ENCODE assay signal across 1 cellular context in the genomic region with DNA sequence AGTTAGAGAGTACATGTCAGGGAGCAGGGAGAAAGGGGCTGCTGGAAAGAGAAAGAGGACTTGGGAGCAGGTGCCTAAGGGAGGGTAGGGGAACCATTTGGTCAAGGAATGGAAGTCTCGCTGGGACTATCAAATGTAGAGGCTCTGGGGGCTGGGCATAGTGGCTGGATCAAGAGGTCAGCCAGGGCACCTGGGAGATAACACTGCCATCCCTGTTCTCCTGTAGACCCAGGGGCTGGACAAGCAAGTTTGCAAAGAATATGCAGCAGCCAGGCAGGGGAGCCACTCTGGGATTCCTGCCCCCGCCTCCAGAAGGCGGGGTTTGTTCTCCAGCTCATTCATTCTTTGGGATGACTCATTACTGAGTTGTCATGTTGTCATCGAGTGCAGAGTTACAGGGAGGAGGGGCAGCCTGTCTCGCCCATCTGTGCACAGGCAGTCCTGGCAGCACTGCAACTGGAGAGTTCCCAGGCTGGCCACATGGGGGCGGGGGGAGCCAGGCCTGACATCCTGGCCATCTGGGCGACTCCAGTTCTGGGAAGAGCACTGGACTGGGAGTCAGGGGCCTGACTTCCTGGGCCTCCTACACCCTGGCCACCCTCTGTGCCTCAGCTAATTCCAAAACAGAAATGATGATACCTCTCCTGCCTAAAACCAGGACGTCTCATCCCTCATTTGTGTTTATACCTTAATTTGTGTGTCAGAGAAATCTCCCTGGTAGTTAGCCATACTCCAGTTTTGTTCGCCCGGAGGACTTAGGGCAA.
A peak's percentile ranks its signal among the peaks of the same experiment; 100 is the strongest.
TF ChIP-seq lines count a peak whose summit lies in the region.

No MANE protein-coding gene starts in this region.

TF ChIP-seq in K562, 482 proteins besides CTCF, POLR2A, EP300 and RAD21 (continued from another document and continues in another):
- no peak for TF ChIP-seq ZKSCAN3 (CRISPR knock-in tag; IDR thresholded peaks at IDR 0.05)
- TF ChIP-seq, protein P1, sequence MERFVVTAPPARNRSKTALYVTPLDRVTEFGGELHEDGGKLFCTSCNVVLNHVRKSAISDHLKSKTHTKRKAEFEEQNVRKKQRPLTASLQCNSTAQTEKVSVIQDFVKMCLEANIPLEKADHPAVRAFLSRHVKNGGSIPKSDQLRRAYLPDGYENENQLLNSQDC (CRISPR knock-in tag; IDR thresholded peaks at IDR 0.05) = no peak
- TF ChIP-seq HDAC6 (IDR thresholded peaks at IDR 0.05; ENCODE audit: low read depth, low read length) = no peak
- no peak for TF ChIP-seq TSHZ1 (CRISPR knock-in tag; IDR thresholded peaks at IDR 0.05)
- peak; percentile 86 for TF ChIP-seq SMAD4 (CRISPR knock-in tag; conservative IDR thresholded peaks at IDR 0.05)
- peak; percentile 77 for TF ChIP-seq CREB1 (IDR thresholded peaks at IDR 0.05)
- TF ChIP-seq CREB1 (CRISPR knock-in tag; IDR thresholded peaks at IDR 0.05) = peak; percentile 76; the same call in 1 of the 2 replicates
- TF ChIP-seq JUND (IDR thresholded peaks at IDR 0.05; ENCODE audit: borderline replicate concordance, low read depth, low read length) = peak; percentile 100
- TF ChIP-seq JUND (tag; IDR thresholded peaks at IDR 0.05; ENCODE audit: borderline replicate concordance, low read depth, low read length) = peak; percentile 99
- TF ChIP-seq, protein P2, sequence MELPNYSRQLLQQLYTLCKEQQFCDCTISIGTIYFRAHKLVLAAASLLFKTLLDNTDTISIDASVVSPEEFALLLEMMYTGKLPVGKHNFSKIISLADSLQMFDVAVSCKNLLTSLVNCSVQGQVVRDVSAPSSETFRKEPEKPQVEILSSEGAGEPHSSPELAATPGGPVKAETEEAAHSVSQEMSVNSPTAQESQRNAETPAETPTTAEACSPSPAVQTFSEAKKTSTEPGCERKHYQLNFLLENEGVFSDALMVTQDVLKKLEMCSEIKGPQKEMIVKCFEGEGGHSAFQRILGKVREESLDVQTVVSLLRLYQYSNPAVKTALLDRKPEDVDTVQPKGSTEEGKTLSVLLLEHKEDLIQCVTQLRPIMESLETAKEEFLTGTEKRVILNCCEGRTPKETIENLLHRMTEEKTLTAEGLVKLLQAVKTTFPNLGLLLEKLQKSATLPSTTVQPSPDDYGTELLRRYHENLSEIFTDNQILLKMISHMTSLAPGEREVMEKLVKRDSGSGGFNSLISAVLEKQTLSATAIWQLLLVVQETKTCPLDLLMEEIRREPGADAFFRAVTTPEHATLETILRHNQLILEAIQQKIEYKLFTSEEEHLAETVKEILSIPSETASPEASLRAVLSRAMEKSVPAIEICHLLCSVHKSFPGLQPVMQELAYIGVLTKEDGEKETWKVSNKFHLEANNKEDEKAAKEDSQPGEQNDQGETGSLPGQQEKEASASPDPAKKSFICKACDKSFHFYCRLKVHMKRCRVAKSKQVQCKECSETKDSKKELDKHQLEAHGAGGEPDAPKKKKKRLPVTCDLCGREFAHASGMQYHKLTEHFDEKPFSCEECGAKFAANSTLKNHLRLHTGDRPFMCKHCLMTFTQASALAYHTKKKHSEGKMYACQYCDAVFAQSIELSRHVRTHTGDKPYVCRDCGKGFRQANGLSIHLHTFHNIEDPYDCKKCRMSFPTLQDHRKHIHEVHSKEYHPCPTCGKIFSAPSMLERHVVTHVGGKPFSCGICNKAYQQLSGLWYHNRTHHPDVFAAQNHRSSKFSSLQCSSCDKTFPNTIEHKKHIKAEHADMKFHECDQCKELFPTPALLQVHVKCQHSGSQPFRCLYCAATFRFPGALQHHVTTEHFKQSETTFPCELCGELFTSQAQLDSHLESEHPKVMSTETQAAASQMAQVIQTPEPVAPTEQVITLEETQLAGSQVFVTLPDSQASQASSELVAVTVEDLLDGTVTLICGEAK (IDR thresholded peaks at IDR 0.05) = no peak
- TF ChIP-seq, protein P2 (CRISPR knock-in tag; IDR thresholded peaks at IDR 0.05) = no peak
- TF ChIP-seq SRSF7 (optimal IDR thresholded peaks at IDR 0.05; ENCODE audit: low read depth, low read length) = no peak
- no peak for TF ChIP-seq ZNF77 (CRISPR knock-in tag; IDR thresholded peaks at IDR 0.05)
- TF ChIP-seq ZNF785 (CRISPR knock-in tag; IDR thresholded peaks at IDR 0.05) = no peak
- TF ChIP-seq, protein P3, sequence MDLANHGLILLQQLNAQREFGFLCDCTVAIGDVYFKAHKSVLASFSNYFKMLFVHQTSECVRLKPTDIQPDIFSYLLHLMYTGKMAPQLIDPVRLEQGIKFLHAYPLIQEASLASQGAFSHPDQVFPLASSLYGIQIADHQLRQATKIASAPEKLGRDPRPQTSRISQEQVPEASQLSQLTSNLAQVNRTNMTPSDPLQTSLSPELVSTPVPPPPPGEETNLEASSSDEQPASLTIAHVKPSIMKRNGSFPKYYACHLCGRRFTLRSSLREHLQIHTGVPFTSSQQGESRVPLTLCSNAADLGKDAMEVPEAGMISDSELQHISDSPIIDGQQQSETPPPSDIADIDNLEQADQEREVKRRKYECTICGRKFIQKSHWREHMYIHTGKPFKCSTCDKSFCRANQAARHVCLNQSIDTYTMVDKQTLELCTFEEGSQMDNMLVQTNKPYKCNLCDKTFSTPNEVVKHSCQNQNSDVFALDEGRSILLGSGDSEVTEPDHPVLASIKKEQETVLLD (IDR thresholded peaks at IDR 0.05) = no peak; the same call in 1 of the 2 replicates
- no peak for TF ChIP-seq PBX2 (CRISPR knock-in tag; IDR thresholded peaks at IDR 0.05; ENCODE audit: low read depth)
- TF ChIP-seq PBX2 (tag; conservative IDR thresholded peaks at IDR 0.05; ENCODE audit: low read depth) = peak; percentile 97
- TF ChIP-seq HCFC1 (IDR thresholded peaks at IDR 0.05; ENCODE audit: low read depth, low read length) = no peak
- no peak for TF ChIP-seq HMG20B (CRISPR knock-in tag; IDR thresholded peaks at IDR 0.05)
- TF ChIP-seq GATAD2A (IDR thresholded peaks at IDR 0.05) = no peak
- TF ChIP-seq ETS2 (tag; IDR thresholded peaks at IDR 0.05; ENCODE audit: borderline replicate concordance, poor library complexity, severe bottlenecking) = no peak
- TF ChIP-seq, protein P4, sequence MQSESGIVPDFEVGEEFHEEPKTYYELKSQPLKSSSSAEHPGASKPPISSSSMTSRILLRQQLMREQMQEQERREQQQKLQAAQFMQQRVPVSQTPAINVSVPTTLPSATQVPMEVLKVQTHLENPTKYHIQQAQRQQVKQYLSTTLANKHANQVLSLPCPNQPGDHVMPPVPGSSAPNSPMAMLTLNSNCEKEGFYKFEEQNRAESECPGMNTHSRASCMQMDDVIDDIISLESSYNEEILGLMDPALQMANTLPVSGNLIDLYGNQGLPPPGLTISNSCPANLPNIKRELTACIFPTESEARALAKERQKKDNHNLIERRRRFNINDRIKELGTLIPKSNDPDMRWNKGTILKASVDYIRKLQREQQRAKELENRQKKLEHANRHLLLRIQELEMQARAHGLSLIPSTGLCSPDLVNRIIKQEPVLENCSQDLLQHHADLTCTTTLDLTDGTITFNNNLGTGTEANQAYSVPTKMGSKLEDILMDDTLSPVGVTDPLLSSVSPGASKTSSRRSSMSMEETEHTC (IDR thresholded peaks at IDR 0.05) = no peak
- peak; percentile 19; the same call in 1 of the 2 replicates for TF ChIP-seq ZNF316 (IDR thresholded peaks at IDR 0.05)
- no peak for TF ChIP-seq PCBP2 (IDR thresholded peaks at IDR 0.05; ENCODE audit: low read depth, low read length, poor library complexity, severe bottlenecking)
- no peak for TF ChIP-seq ZNF212 (CRISPR knock-in tag; IDR thresholded peaks at IDR 0.05)
- no peak for TF ChIP-seq TAF1 (IDR thresholded peaks at IDR 0.05; ENCODE audit: control insufficient read depth, extremely low read depth, insufficient read depth, low read length, severe bottlenecking)
- peak; percentile 93 for TF ChIP-seq JUNB (CRISPR knock-in tag; conservative IDR thresholded peaks at IDR 0.05)
- TF ChIP-seq CTBP1 (IDR thresholded peaks at IDR 0.05; ENCODE audit: borderline replicate concordance) = peak; percentile 94
- no peak for TF ChIP-seq PPARD (CRISPR knock-in tag; IDR thresholded peaks at IDR 0.05)
- no peak for TF ChIP-seq GATAD2B (IDR thresholded peaks at IDR 0.05; ENCODE audit: borderline replicate concordance)
- TF ChIP-seq, protein P5, sequence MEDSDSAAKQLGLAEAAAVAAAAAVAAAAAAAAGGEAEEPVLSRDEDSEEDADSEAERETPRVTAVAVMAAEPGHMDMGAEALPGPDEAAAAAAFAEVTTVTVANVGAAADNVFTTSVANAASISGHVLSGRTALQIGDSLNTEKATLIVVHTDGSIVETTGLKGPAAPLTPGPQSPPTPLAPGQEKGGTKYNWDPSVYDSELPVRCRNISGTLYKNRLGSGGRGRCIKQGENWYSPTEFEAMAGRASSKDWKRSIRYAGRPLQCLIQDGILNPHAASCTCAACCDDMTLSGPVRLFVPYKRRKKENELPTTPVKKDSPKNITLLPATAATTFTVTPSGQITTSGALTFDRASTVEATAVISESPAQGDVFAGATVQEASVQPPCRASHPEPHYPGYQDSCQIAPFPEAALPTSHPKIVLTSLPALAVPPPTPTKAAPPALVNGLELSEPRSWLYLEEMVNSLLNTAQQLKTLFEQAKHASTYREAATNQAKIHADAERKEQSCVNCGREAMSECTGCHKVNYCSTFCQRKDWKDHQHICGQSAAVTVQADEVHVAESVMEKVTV (CRISPR knock-in tag; IDR thresholded peaks at IDR 0.05) = peak; percentile 89
- TF ChIP-seq EP400 (IDR thresholded peaks at IDR 0.05) = no peak
- no peak for TF ChIP-seq HOMEZ (CRISPR knock-in tag; IDR thresholded peaks at IDR 0.05)
- no peak for TF ChIP-seq HNRNPH1 (optimal IDR thresholded peaks at IDR 0.05; ENCODE audit: low read depth, low read length)
